Comparison of ENCODE assay signal across 13 cellular contexts in genomic region chrX:46268429-46268828, GRCh38.
DNase-seq lines count a peak whose midpoint lies in the region; ATAC-seq and TF ChIP-seq lines count a peak whose summit lies in the region.
"Had no signal": no experiment of that assay in that cellular context is flagged by ENCODE, and none has a peak within 500 bp of the region (broad histone marks: within the 10 kb centered on the region; RNA-seq: fewer than 3 reads in every experiment).

No MANE protein-coding gene starts in this region.

- intact Hi-C loops in HCT116 (cut with micrococcal nuclease) = loop anchor here (10.0 kb wide), 1 partner anchor 424 kb away; no protein-coding TSS in a partner anchor

- DNase-seq in CMK (ENCODE audit: low read depth) (peak; percentile 39), HCT116 (ENCODE audit: low read depth, low spot score) (peak; percentile 62), T1000 (lab: John Stamatoyannopoulos, UW) (peak; percentile 23), fibroblast of peridontal ligament (ENCODE audit: extremely low read depth) (peak; percentile 27), mucosa of gallbladder (ENCODE audit: low spot score) (no peak), middle frontal gyrus (ENCODE audit: extremely low spot score, low spot score) (no peak)
- DNase-seq: activated B cell treated with CpG ODN at 0.5 μM for 24 hours, endodermal cell, left colon, NCI-H1436 treated with DMSO at 0.1 percent for 48 hours, nucleus accumbens had no signal

- no peak for TF ChIP-seq POLR2A in HCT116 (IDR thresholded peaks at IDR 0.05; ENCODE audit: borderline replicate concordance, extremely low read depth, insufficient read depth, insufficient read length)

- peak; percentile 73 for ATAC-seq in HCT116
- no peak for ATAC-seq in HG02973 (IDR thresholded peaks at IDR 0.05; ENCODE audit: unreplicated experiment)
- no peak for ATAC-seq in GM19023 (IDR thresholded peaks at IDR 0.05; ENCODE audit: unreplicated experiment)
- ATAC-seq: left colon had no signal

- no peaks in the 10 kb centered on the region for H3K9me2 ChIP-seq in HCT116 (ENCODE audit: insufficient read depth)

- peaks cover 22 to 79% of the 10 kb centered on the region in 2 experiments for H3K4me1 ChIP-seq in HCT116 (ENCODE audit: control insufficient read depth in 1 of 2, insufficient read depth in 2 of 2, low read length in 2 of 2)

- POLR2A ChIA-PET in HCT116 (lab: Charles Lee) = no interaction called here

- CTCF ChIA-PET in HCT116 (lab: Charles Lee) = no interaction called here

- H3K36me3 ChIP-seq in HCT116 (ENCODE audit: control insufficient read depth in 1 of 2, insufficient read depth in 2 of 2, low read length in 2 of 2) = no peaks in the 10 kb centered on the region

- RAD21 ChIA-PET in HCT116 (lab: Charles Lee; ENCODE audit: low non-redundant PET in 1 of 2, low total read pairs in 2 of 2, uncharacterized antibody in 2 of 2, unreplicated experiment in 2 of 2) = no interaction called here

- no peaks in the 10 kb centered on the region for H4K20me1 ChIP-seq in HCT116 (ENCODE audit: insufficient read depth)

- no peak for TF ChIP-seq RAD21 in HCT116 (IDR thresholded peaks at IDR 0.05; ENCODE audit: low read depth)

- H3K79me2 ChIP-seq in HCT116 (ENCODE audit: insufficient read depth, low read length) = no peaks in the 10 kb centered on the region

- peak overlapping the region; percentile 20; the same call in 1 of the 2 replicates for H3K9ac ChIP-seq in HCT116 (ENCODE audit: low read length)

- no peak for TF ChIP-seq CTCF in HCT116 (IDR thresholded peaks at IDR 0.05 in 2 of 3, conservative IDR thresholded peaks at IDR 0.05 in 1 of 3; ENCODE audit: borderline replicate concordance in 1 of 3, insufficient read depth in 1 of 3, low read depth in 2 of 3, low read length in 2 of 3)

- peak overlapping the region in 1 of 2 experiments; percentile 13; a peak in 1 of 4 replicates for H3K4me3 ChIP-seq in HCT116 (replicated peaks in 1 of 2; ENCODE audit: low read depth in 1 of 2, low read length in 2 of 2)

- H3K27ac ChIP-seq in HCT116 (ENCODE audit: low read depth, low read length) = peak overlapping the region; percentile 35; the same call in 1 of the 2 replicates

- no TSS peak for BruUV-seq in HCT116 (replicated peaks; lab: Mats Ljungman, UMichigan)

- no peak overlapping the region for H2AFZ ChIP-seq in HCT116 (ENCODE audit: low read depth, low read length, poor library complexity, severe bottlenecking)

- H3K27me3 ChIP-seq in HCT116 (ENCODE audit: insufficient read depth, low read length) = no peaks in the 10 kb centered on the region

- H3K9me3 ChIP-seq in HCT116 (ENCODE audit: control insufficient read depth in 1 of 2, insufficient read depth in 1 of 2, low read depth in 1 of 2, low read length in 2 of 2) = no peaks in the 10 kb centered on the region

- peak overlapping the region; percentile 48 for H3K4me2 ChIP-seq in HCT116 (ENCODE audit: low read length)

TF ChIP-seq in HCT116, 20 proteins besides CTCF, POLR2A, EP300 and RAD21:
- TF ChIP-seq REST (IDR thresholded peaks at IDR 0.05; ENCODE audit: low read depth) (no peak), EZH2phosphoT487 (IDR thresholded peaks at IDR 0.05; ENCODE audit: borderline replicate concordance) (no peak), SRF (IDR thresholded peaks at IDR 0.05; ENCODE audit: low read depth) (peak; percentile 50; the same call in 1 of the 2 replicates), ZFX (IDR thresholded peaks at IDR 0.05) (no peak), EZH2 (IDR thresholded peaks at IDR 0.05) (no peak), EGR1 (IDR thresholded peaks at IDR 0.05; ENCODE audit: low read depth) (0 out of 2 replicates have a peak, but pooled peaks have one; percentile 10), SIN3A (IDR thresholded peaks at IDR 0.05; ENCODE audit: low read depth) (peak; percentile 52), POLR2AphosphoS5 (IDR thresholded peaks at IDR 0.05; ENCODE audit: low read depth, low read length) (no peak), CEBPB (IDR thresholded peaks at IDR 0.05; ENCODE audit: low read depth) (peak; percentile 42; the same call in 1 of the 2 replicates), JUND (IDR thresholded peaks at IDR 0.05) (peak; percentile 81), FOSL1 (IDR thresholded peaks at IDR 0.05; ENCODE audit: low read depth) (peak; percentile 79), ELF1 (IDR thresholded peaks at IDR 0.05; ENCODE audit: borderline replicate concordance, low read depth) (no peak; the same call in 1 of the 2 replicates), SP1 (IDR thresholded peaks at IDR 0.05; ENCODE audit: low read depth) (peak; percentile 83), ZNF274 (IDR thresholded peaks at IDR 0.05; ENCODE audit: low read depth, low read length) (no peak), CBX3 (IDR thresholded peaks at IDR 0.05; ENCODE audit: low read depth) (peak; percentile 70; the same call in 1 of the 2 replicates), TCF7L2 (IDR thresholded peaks at IDR 0.05; ENCODE audit: borderline replicate concordance, extremely low read depth, insufficient read depth, insufficient read length) (peak; percentile 77), YY1 (IDR thresholded peaks at IDR 0.05; ENCODE audit: extremely low read depth, insufficient replicate concordance, low read depth, low read length) (no peak)
- TF ChIP-seq, protein P1, sequence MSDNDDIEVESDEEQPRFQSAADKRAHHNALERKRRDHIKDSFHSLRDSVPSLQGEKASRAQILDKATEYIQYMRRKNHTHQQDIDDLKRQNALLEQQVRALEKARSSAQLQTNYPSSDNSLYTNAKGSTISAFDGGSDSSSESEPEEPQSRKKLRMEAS (IDR thresholded peaks at IDR 0.05) = no peak
- TF ChIP-seq, protein P2, sequence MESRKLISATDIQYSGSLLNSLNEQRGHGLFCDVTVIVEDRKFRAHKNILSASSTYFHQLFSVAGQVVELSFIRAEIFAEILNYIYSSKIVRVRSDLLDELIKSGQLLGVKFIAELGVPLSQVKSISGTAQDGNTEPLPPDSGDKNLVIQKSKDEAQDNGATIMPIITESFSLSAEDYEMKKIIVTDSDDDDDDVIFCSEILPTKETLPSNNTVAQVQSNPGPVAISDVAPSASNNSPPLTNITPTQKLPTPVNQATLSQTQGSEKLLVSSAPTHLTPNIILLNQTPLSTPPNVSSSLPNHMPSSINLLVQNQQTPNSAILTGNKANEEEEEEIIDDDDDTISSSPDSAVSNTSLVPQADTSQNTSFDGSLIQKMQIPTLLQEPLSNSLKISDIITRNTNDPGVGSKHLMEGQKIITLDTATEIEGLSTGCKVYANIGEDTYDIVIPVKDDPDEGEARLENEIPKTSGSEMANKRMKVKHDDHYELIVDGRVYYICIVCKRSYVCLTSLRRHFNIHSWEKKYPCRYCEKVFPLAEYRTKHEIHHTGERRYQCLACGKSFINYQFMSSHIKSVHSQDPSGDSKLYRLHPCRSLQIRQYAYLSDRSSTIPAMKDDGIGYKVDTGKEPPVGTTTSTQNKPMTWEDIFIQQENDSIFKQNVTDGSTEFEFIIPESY (IDR thresholded peaks at IDR 0.05; ENCODE audit: extremely low read depth, insufficient replicate concordance, low read length) = no peak
- TF ChIP-seq, protein P3, sequence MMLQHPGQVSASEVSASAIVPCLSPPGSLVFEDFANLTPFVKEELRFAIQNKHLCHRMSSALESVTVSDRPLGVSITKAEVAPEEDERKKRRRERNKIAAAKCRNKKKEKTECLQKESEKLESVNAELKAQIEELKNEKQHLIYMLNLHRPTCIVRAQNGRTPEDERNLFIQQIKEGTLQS (IDR thresholded peaks at IDR 0.05) = 0 out of 2 replicates have a peak, but pooled peaks have one; percentile 32

Comparison
In these comparisons a context has a peak if more than half of its experiments do, and no peak if none do; other contexts are left out.
1. DNase-seq: peak in CMK (single experiment), HCT116 (single experiment), T1000 (single experiment) and fibroblast of peridontal ligament (single experiment); none in mucosa of gallbladder (single experiment) and middle frontal gyrus (single experiment).